9 cellular contexts compared by ENCODE assay signal in the genomic region with DNA sequence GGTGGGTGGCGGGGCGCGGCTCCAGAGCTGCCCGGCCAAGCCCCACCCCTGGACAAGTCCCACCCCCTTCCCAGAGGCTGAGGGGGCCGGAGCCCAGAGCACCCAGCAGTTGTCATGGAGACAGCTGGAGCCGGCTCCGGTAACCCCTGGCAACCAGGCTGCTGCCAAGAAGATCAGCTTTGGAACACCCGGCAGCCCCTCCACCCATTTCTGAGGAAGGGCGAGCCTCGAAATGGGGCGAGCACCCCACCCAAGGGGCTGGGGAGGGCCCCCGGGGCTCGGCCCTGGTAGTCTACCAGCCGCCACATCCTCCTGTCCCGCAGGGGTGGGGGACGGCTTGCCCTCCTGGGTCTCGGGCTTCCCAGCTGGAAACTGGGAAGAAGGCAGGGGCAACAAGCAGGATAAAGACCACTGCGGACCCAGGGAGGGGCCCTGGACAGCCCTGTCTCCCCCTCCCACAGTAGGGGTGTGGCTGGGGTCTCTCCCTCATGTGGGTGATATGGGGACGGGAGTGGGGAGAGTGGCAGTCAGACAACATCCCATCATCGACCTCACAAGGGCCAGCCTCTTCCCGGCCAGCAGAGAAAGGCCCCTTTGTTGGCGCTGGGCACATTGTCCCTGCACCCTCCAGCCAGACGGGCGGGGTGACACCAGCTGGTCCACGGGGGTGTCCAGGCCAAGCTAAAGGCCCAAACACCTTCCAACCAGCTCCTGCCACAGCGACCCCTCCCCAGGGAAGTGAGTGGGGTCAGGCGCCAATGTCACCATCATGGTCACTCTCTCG. TPM values are rescaled to one million over a fixed set of nuclear protein-coding genes. Genes with fewer than 3 reads are reported as not detected.
DNase-seq lines count a peak whose midpoint lies in the region; ATAC-seq, FAIRE-seq and TF ChIP-seq lines count a peak whose summit lies in the region.
"Had no signal": no experiment of that assay in that cellular context is flagged by ENCODE, and none has a peak within 500 bp of the region (broad histone marks: within the 10 kb centered on the region; RNA-seq: fewer than 3 reads in every experiment).

No MANE protein-coding gene starts in this region.

- no peak for FAIRE-seq in endothelial cell of umbilical vein (lab: Jason Lieb, UNC)
- FAIRE-seq in GM12891 (lab: Jason Lieb, UNC), result no peak

- BruUV-seq in endothelial cell of umbilical vein (replicated peaks; lab: Mats Ljungman, UMichigan), result no TSS peak

- peaks cover 0 to under 1% of the 10 kb centered on the region in 2 experiments for H3K36me3 ChIP-seq in endothelial cell of umbilical vein (ENCODE audit: control insufficient read depth in 2 of 2, extremely low read depth in 1 of 2, insufficient read depth in 2 of 2, low read length in 2 of 2)
- no peaks in the 10 kb centered on the region for H3K36me3 ChIP-seq in osteoblast (ENCODE audit: insufficient read depth, low read length)

- peak overlapping the region in 2 of 3 experiments; percentile 35 to 54 for H3K4me3 ChIP-seq in endothelial cell of umbilical vein (replicated peaks in 1 of 3; ENCODE audit: insufficient read depth in 1 of 3, low read depth in 1 of 3, low read length in 3 of 3)
- H3K4me3 ChIP-seq in osteoblast (ENCODE audit: insufficient read depth, low read length), result peak overlapping the region; percentile 63

- H3K27ac ChIP-seq in endothelial cell of umbilical vein (ENCODE audit: insufficient read depth, low read depth, low read length), result no peak overlapping the region
- no peak overlapping the region for H3K27ac ChIP-seq in osteoblast (ENCODE audit: low read depth, low read length)
- H3K27ac ChIP-seq: skin epidermis had no signal

- DNase-seq in D341Med (ENCODE audit: low spot score) (peak; percentile 92), NCI-H2171 (lab: John Stamatoyannopoulos, UW) (peak; percentile 66), endothelial cell of umbilical vein (ENCODE audit: low read depth, low spot score) (no peak), osteoblast (ENCODE audit: insufficient read length, low spot score, missing footprints) (peak; percentile 98), GM12891 (ENCODE audit: insufficient read length, low spot score) (no peak)
- no peak for DNase-seq in effector CD4-positive, alpha-beta T cell

- no peak for TF ChIP-seq POLR2A in endothelial cell of umbilical vein (IDR thresholded peaks at IDR 0.05; ENCODE audit: low read depth, low read length)
- no peak for TF ChIP-seq POLR2A in GM12891 (IDR thresholded peaks at IDR 0.05; ENCODE audit: low read depth, low read length)

- H2AFZ ChIP-seq in endothelial cell of umbilical vein (ENCODE audit: low read depth, low read length) (peak overlapping the region; percentile 81), osteoblast (ENCODE audit: low read length) (no peak overlapping the region)

- ATAC-seq in HG03095 (IDR thresholded peaks at IDR 0.05; ENCODE audit: unreplicated experiment) (no peak), HG02588 (IDR thresholded peaks at IDR 0.05; ENCODE audit: unreplicated experiment) (no peak)

- H3K9me3 ChIP-seq in endothelial cell of umbilical vein (replicated peaks; ENCODE audit: control insufficient read depth, insufficient read depth, low read length) (no peaks in the 10 kb centered on the region), osteoblast (ENCODE audit: low read depth, low read length) (no peaks in the 10 kb centered on the region)

- H3K27me3 ChIP-seq in endothelial cell of umbilical vein (ENCODE audit: control insufficient read depth in 2 of 2, insufficient read depth in 2 of 2, low read length in 2 of 2) (peaks cover 0 to 2% of the 10 kb centered on the region in 2 experiments), osteoblast (ENCODE audit: insufficient read depth, low read length) (peaks cover 18% of the 10 kb centered on the region)

- intact Hi-C loops in endothelial cell of umbilical vein (cut with micrococcal nuclease), result loop anchor here (1.0 to 5.0 kb wide), 3 partner anchors 24 to 92 kb away; a partner anchor contains a TSS

- no peaks in the 10 kb centered on the region for H3K4me1 ChIP-seq in endothelial cell of umbilical vein (ENCODE audit: control insufficient read depth, extremely low read depth, insufficient read depth, low read length)
- no peaks in the 10 kb centered on the region for H3K4me1 ChIP-seq in osteoblast (ENCODE audit: insufficient read depth, low read length)

- POLR2A ChIA-PET in endothelial cell of umbilical vein (lab: Charles Lee), result interaction anchor here (0.6 kb wide), 2 partner anchors 10 to 93 kb away, joined by 5 to 8 read pairs; no protein-coding TSS in a partner anchor

- peak overlapping the region; percentile 69 for H3K4me2 ChIP-seq in endothelial cell of umbilical vein (ENCODE audit: insufficient read depth, low read length)
- peak overlapping the region; percentile 70 for H3K4me2 ChIP-seq in osteoblast (ENCODE audit: insufficient read depth, low read length)

- CTCF ChIA-PET in endothelial cell of umbilical vein (lab: Charles Lee), result interaction anchor here (0.6 to 2.8 kb wide), 6 partner anchors 17 to 105 kb away, joined by 3 to 33 read pairs (median 4); no protein-coding TSS in a partner anchor

- H3K9me1 ChIP-seq in endothelial cell of umbilical vein (replicated peaks; ENCODE audit: control insufficient read depth, extremely low read depth, insufficient read depth, low read length), result no peaks in the 10 kb centered on the region

- TF ChIP-seq CTCF in endothelial cell of umbilical vein (IDR thresholded peaks at IDR 0.05; ENCODE audit: extremely low read depth in 1 of 2, insufficient read depth in 1 of 2, low read depth in 1 of 2, low read length in 2 of 2) (no peak), osteoblast (IDR thresholded peaks at IDR 0.05; ENCODE audit: extremely low read depth, low read depth, low read length) (no peak)

- H4K20me1 ChIP-seq in endothelial cell of umbilical vein (replicated peaks; ENCODE audit: control insufficient read depth, extremely low read depth, insufficient read depth, low read length) (no peaks in the 10 kb centered on the region), osteoblast (ENCODE audit: insufficient read depth, low read length) (peaks cover 4% of the 10 kb centered on the region)

- H3K79me2 ChIP-seq in endothelial cell of umbilical vein (ENCODE audit: control insufficient read depth, insufficient read depth, low read length) (no peaks in the 10 kb centered on the region), osteoblast (ENCODE audit: insufficient read depth, low read length) (no peaks in the 10 kb centered on the region)

- dilution Hi-C loops in endothelial cell of umbilical vein (cut with MboI; ENCODE audit: extremely low pct_ligation_motif_present, low sequenced_read_pairs), result no loop called here

- no peak overlapping the region for H3K9ac ChIP-seq in endothelial cell of umbilical vein (replicated peaks; ENCODE audit: extremely low read depth, insufficient read depth, low read length)

TF ChIP-seq in endothelial cell of umbilical vein, 7 proteins besides CTCF, POLR2A, EP300 and RAD21 (continues in another document):
- no peak for TF ChIP-seq EZH2 (IDR thresholded peaks at IDR 0.05; ENCODE audit: borderline replicate concordance, low read depth, low read length, severe bottlenecking)

TF ChIP-seq in GM12891, 5 proteins besides CTCF, POLR2A, EP300 and RAD21 (continues in another document):
- no peak for TF ChIP-seq SPI1 (IDR thresholded peaks at IDR 0.05; ENCODE audit: low read depth, low read length)

RNA-seq across cellular contexts. Expression of a gene that starts 1.5 kb away (rescaled TPM):
- total RNA-seq in endothelial cell of umbilical vein (3.0 and 4.0 TPM in 2 replicates), osteoblast (0.29 and 0.36 TPM in 2 replicates)
- polyA plus RNA-seq in endothelial cell of umbilical vein, result 8.5 and 11.0 TPM in 2 replicates
- 4.3 and 5.6 TPM in 2 replicates for polyA plus RNA-seq in endothelial cell of umbilical vein (2011; cell fraction: cytosol; rRNA removed)
- 2.4 and 4.3 TPM in 2 replicates for polyA plus RNA-seq in endothelial cell of umbilical vein (2011; cell fraction: nucleus; rRNA removed)
- polyA plus RNA-seq in endothelial cell of umbilical vein (2012), result 3.3 and 8.7 TPM in 2 replicates
- polyA minus RNA-seq in endothelial cell of umbilical vein, result 3.6 and 5.2 TPM in 2 replicates
- 5.6 TPM for polyA minus RNA-seq in endothelial cell of umbilical vein (2011; cell fraction: cytosol; rRNA and poly(A)+ RNA removed)
- polyA minus RNA-seq in endothelial cell of umbilical vein (2011; cell fraction: nucleus; rRNA and poly(A)+ RNA removed), result 0.67 and 1.3 TPM in 2 replicates
- polyA plus RNA-seq in GM12891 (2012; ENCODE audit: low read depth, missing spikeins), result 0.14 TPM

RNA-seq across cellular contexts. Expression of a gene that starts 24.7 kb away (rescaled TPM):
- 239 and 252 TPM in 2 replicates for total RNA-seq in endothelial cell of umbilical vein
- polyA plus RNA-seq in endothelial cell of umbilical vein, result 407 and 557 TPM in 2 replicates
- polyA plus RNA-seq in endothelial cell of umbilical vein (2011; cell fraction: cytosol; rRNA removed), result 209 and 297 TPM in 2 replicates
- 158 and 185 TPM in 2 replicates for polyA plus RNA-seq in endothelial cell of umbilical vein (2011; cell fraction: nucleus; rRNA removed)
- polyA plus RNA-seq in endothelial cell of umbilical vein (2012), result 171 and 230 TPM in 2 replicates
- polyA minus RNA-seq in endothelial cell of umbilical vein, result 136 and 146 TPM in 2 replicates
- 121 TPM for polyA minus RNA-seq in endothelial cell of umbilical vein (2011; cell fraction: cytosol; rRNA and poly(A)+ RNA removed)
- 53.9 and 83.6 TPM in 2 replicates for polyA minus RNA-seq in endothelial cell of umbilical vein (2011; cell fraction: nucleus; rRNA and poly(A)+ RNA removed)
- 179 and 180 TPM in 2 replicates for total RNA-seq in osteoblast
- polyA plus RNA-seq in GM12891 (2012; ENCODE audit: low read depth, missing spikeins), result 189 TPM

RNA-seq across cellular contexts. Expression of a gene that starts 25.1 kb away (rescaled TPM):
- total RNA-seq in endothelial cell of umbilical vein (47.7 and 51.9 TPM in 2 replicates), osteoblast (46.7 and 52.5 TPM in 2 replicates)
- 60.1 and 61.8 TPM in 2 replicates for polyA plus RNA-seq in endothelial cell of umbilical vein
- 39.0 and 47.3 TPM in 2 replicates for polyA plus RNA-seq in endothelial cell of umbilical vein (2011; cell fraction: cytosol; rRNA removed)
- 46.8 and 57.5 TPM in 2 replicates for polyA plus RNA-seq in endothelial cell of umbilical vein (2011; cell fraction: nucleus; rRNA removed)
- 34.2 and 35.0 TPM in 2 replicates for polyA plus RNA-seq in endothelial cell of umbilical vein (2012)
- 52.3 and 54.3 TPM in 2 replicates for polyA minus RNA-seq in endothelial cell of umbilical vein
- polyA minus RNA-seq in endothelial cell of umbilical vein (2011; cell fraction: cytosol; rRNA and poly(A)+ RNA removed), result 64.2 TPM
- polyA minus RNA-seq in endothelial cell of umbilical vein (2011; cell fraction: nucleus; rRNA and poly(A)+ RNA removed), result 20.1 and 21.3 TPM in 2 replicates
- polyA plus RNA-seq in GM12891 (2012; ENCODE audit: low read depth, missing spikeins), result 40.4 TPM

RNA-seq across cellular contexts. Expression of a gene that starts 46.6 kb away (rescaled TPM):
- total RNA-seq in endothelial cell of umbilical vein (131 and 139 TPM in 2 replicates), osteoblast (98.4 and 107 TPM in 2 replicates)
- 180 and 184 TPM in 2 replicates for polyA plus RNA-seq in endothelial cell of umbilical vein
- polyA plus RNA-seq in endothelial cell of umbilical vein (2011; cell fraction: cytosol; rRNA removed), result 87.0 and 149 TPM in 2 replicates
- 180 and 225 TPM in 2 replicates for polyA plus RNA-seq in endothelial cell of umbilical vein (2011; cell fraction: nucleus; rRNA removed)
- polyA plus RNA-seq in endothelial cell of umbilical vein (2012), result 111 and 166 TPM in 2 replicates
- 82.4 and 98.5 TPM in 2 replicates for polyA minus RNA-seq in endothelial cell of umbilical vein
- polyA minus RNA-seq in endothelial cell of umbilical vein (2011; cell fraction: cytosol; rRNA and poly(A)+ RNA removed), result 9.4 TPM
- polyA minus RNA-seq in endothelial cell of umbilical vein (2011; cell fraction: nucleus; rRNA and poly(A)+ RNA removed), result 43.0 and 63.2 TPM in 2 replicates
- 0.35 TPM for polyA plus RNA-seq in GM12891 (2012; ENCODE audit: low read depth, missing spikeins)

Comparison
In these comparisons a context has a peak if more than half of its experiments do, and no peak if none do; other contexts are left out.
1. DNase-seq: peak in D341Med (single experiment), NCI-H2171 (single experiment) and osteoblast (single experiment); none in endothelial cell of umbilical vein (single experiment), effector CD4-positive, alpha-beta T cell (single experiment) and GM12891 (single experiment).